In genomic region chr6:153108320-153108719, GRCh38 we compare ENCODE assay signal across 11 cellular contexts. TPM values are rescaled to one million over a fixed set of nuclear protein-coding genes. Genes with fewer than 3 reads are reported as not detected.
DNase-seq lines count a peak whose midpoint lies in the region; ATAC-seq and TF ChIP-seq lines count a peak whose summit lies in the region.
"Had no signal": no experiment of that assay in that cellular context is flagged by ENCODE, and none has a peak within 500 bp of the region (broad histone marks: within the 10 kb centered on the region; RNA-seq: fewer than 3 reads in every experiment).

No MANE protein-coding gene starts in this region.

- TF ChIP-seq RAD21 in HCT116 (IDR thresholded peaks at IDR 0.05; ENCODE audit: low read depth): peak; percentile 55

- H3K9me2 ChIP-seq in HCT116 (ENCODE audit: insufficient read depth): no peaks in the 10 kb centered on the region

- no peak for TF ChIP-seq POLR2A in HCT116 (IDR thresholded peaks at IDR 0.05; ENCODE audit: borderline replicate concordance, extremely low read depth, insufficient read depth, insufficient read length)

- H3K4me3 Mint-ChIP-seq in endothelial cell (ENCODE audit: unreplicated experiment): no peak overlapping the region

- H3K9me3 ChIP-seq in HCT116 (ENCODE audit: control insufficient read depth in 1 of 2, insufficient read depth in 1 of 2, low read depth in 1 of 2, low read length in 2 of 2): no peaks in the 10 kb centered on the region
- H3K9me3 ChIP-seq in ascending aorta: peaks cover 0 to 7% of the 10 kb centered on the region in 2 donors
- H3K9me3 ChIP-seq: colonic mucosa had no signal

- H3K4me2 ChIP-seq in HCT116 (ENCODE audit: low read length): no peak overlapping the region

- H3K27ac Mint-ChIP-seq in endothelial cell (ENCODE audit: unreplicated experiment): no peak overlapping the region

- no TSS peak for BruUV-seq in HCT116 (replicated peaks; lab: Mats Ljungman, UMichigan)

- H3K9ac ChIP-seq in HCT116 (ENCODE audit: low read length): no peak overlapping the region

- H3K27me3 ChIP-seq in HCT116 (ENCODE audit: insufficient read depth, low read length) (no peaks in the 10 kb centered on the region), ascending aorta (no peaks in the 10 kb centered on the region)
- H3K27me3 ChIP-seq: colonic mucosa had no signal

- intact Hi-C loops in HCT116 (cut with micrococcal nuclease) (no loop called here), ascending aorta (cut with DNase I) (loop anchor here (1.0 to 2.0 kb wide), 3 partner anchors 22 to 76 kb away; partner anchors contain the start of gene RGS17)

- ATAC-seq in HCT116 (no peak), HG03159 (IDR thresholded peaks at IDR 0.05; ENCODE audit: unreplicated experiment) (no peak), GM19463 (IDR thresholded peaks at IDR 0.05; ENCODE audit: unreplicated experiment) (no peak)

- POLR2A ChIA-PET in HCT116 (lab: Charles Lee): no interaction called here

- in situ Hi-C loops in KBM-7 (cut with MboI; ENCODE audit: low pct_unique_long_range_greater_than_20kb, low sequenced_read_pairs): no loop called here

- H3K36me3 ChIP-seq in HCT116 (ENCODE audit: control insufficient read depth in 1 of 2, insufficient read depth in 2 of 2, low read length in 2 of 2) (no peaks in the 10 kb centered on the region), ascending aorta (no peaks in the 10 kb centered on the region)
- H3K36me3 ChIP-seq: colonic mucosa had no signal

- H3K4me3 ChIP-seq in HCT116 (replicated peaks in 1 of 2; ENCODE audit: low read depth in 1 of 2, low read length in 2 of 2) (no peak overlapping the region), ascending aorta (no peak overlapping the region)
- H3K4me3 ChIP-seq: colonic mucosa had no signal

- DNase-seq in AG08396 (ENCODE audit: low spot score) (peak; percentile 22), HCT116 (ENCODE audit: low read depth, low spot score) (no peak), ascending aorta (ENCODE audit: low spot score in 2 of 2) (no peak), iPS-NIHi7 (ENCODE audit: extremely low spot score) (peak; percentile 38), endothelial cell (ENCODE audit: low spot score) (no peak), KBM-7 (no peak)
- DNase-seq: colonic mucosa; NCI-H2171 treated with DMSO at 0.1 percent for 48 hours; stimulated activated CD4-positive, alpha-beta T cell treated with anti-CD3 and anti-CD28 coated beads, Interleukin-4, amount 100 ng/mL, for 24 hours had no signal

- H3K36me3 Mint-ChIP-seq in endothelial cell (ENCODE audit: low read depth, unreplicated experiment): peaks cover 10% of the 10 kb centered on the region

- no peaks in the 10 kb centered on the region for H3K79me2 ChIP-seq in HCT116 (ENCODE audit: insufficient read depth, low read length)

- H3K4me1 ChIP-seq in HCT116 (ENCODE audit: control insufficient read depth in 1 of 2, insufficient read depth in 2 of 2, low read length in 2 of 2) (no peaks in the 10 kb centered on the region), ascending aorta (peaks cover 0 to 18% of the 10 kb centered on the region in 2 donors)
- H3K4me1 ChIP-seq: colonic mucosa had no signal

- peak; percentile 23 to 36 (median 24); a peak in 4 of 6 replicates for TF ChIP-seq CTCF in HCT116 (IDR thresholded peaks at IDR 0.05 in 2 of 3, conservative IDR thresholded peaks at IDR 0.05 in 1 of 3; ENCODE audit: borderline replicate concordance in 1 of 3, insufficient read depth in 1 of 3, low read depth in 2 of 3, low read length in 2 of 3)
- TF ChIP-seq CTCF in ascending aorta (IDR thresholded peaks at IDR 0.05): peak; percentile 10 to 68 (median 46)
- no peak for TF ChIP-seq CTCF in endothelial cell (IDR thresholded peaks at IDR 0.05; ENCODE audit: unreplicated experiment)

- no peak overlapping the region for H2AFZ ChIP-seq in HCT116 (ENCODE audit: low read depth, low read length, poor library complexity, severe bottlenecking)

- H4K20me1 ChIP-seq in HCT116 (ENCODE audit: insufficient read depth): no peaks in the 10 kb centered on the region

- RAD21 ChIA-PET in HCT116 (lab: Charles Lee; ENCODE audit: low non-redundant PET in 1 of 2, low total read pairs in 2 of 2, uncharacterized antibody in 2 of 2, unreplicated experiment in 2 of 2): interaction anchor here in 1 of 2 experiments (0.7 kb wide), 1 partner anchor 79 kb away, joined by 3 read pairs; no protein-coding TSS in a partner anchor

- CTCF ChIA-PET in HCT116 (lab: Charles Lee): interaction anchor here (1.0 kb wide), 2 partner anchors 13 to 76 kb away, joined by 4 read pairs; no protein-coding TSS in a partner anchor

- H3K27ac ChIP-seq in HCT116 (ENCODE audit: low read depth, low read length): no peak overlapping the region
- no peak overlapping the region for H3K27ac ChIP-seq in ascending aorta
- H3K27ac ChIP-seq: colonic mucosa had no signal

- H3K27me3 Mint-ChIP-seq in endothelial cell (ENCODE audit: unreplicated experiment): peaks cover 5% of the 10 kb centered on the region

- H3K9me3 Mint-ChIP-seq in endothelial cell (ENCODE audit: unreplicated experiment): no peaks in the 10 kb centered on the region

- peaks cover 25% of the 10 kb centered on the region for H3K4me1 Mint-ChIP-seq in endothelial cell (ENCODE audit: unreplicated experiment)

TF ChIP-seq in HCT116, 20 proteins besides CTCF, POLR2A, EP300 and RAD21:
- TF ChIP-seq ATF3 (IDR thresholded peaks at IDR 0.05): no peak
- TF ChIP-seq TCF7L2 (IDR thresholded peaks at IDR 0.05; ENCODE audit: borderline replicate concordance, extremely low read depth, insufficient read depth, insufficient read length): no peak
- no peak for TF ChIP-seq POLR2AphosphoS5 (IDR thresholded peaks at IDR 0.05; ENCODE audit: low read depth, low read length)
- TF ChIP-seq ZNF274 (IDR thresholded peaks at IDR 0.05; ENCODE audit: low read depth, low read length): no peak
- no peak for TF ChIP-seq CEBPB (IDR thresholded peaks at IDR 0.05; ENCODE audit: low read depth)
- TF ChIP-seq ZBTB33 (IDR thresholded peaks at IDR 0.05; ENCODE audit: extremely low read depth, insufficient replicate concordance, low read length): no peak
- TF ChIP-seq SIN3A (IDR thresholded peaks at IDR 0.05; ENCODE audit: low read depth): no peak

RNA-seq across cellular contexts. Expression of gene RGS17, which starts 22.8 kb away (rescaled TPM):
- total RNA-seq in HCT116 (2021; ENCODE audit: unreplicated experiment): 3.9 TPM
- 0.89 and 1.2 TPM in 2 replicates for polyA plus RNA-seq in HCT116 (2012)
- total RNA-seq in ascending aorta: not detected
- total RNA-seq in endothelial cell (ENCODE audit: unreplicated experiment): 12.0 TPM

Comparison
In these comparisons a context has a peak if more than half of its experiments do, and no peak if none do; other contexts are left out.
1. DNase-seq: peak in AG08396 (single experiment) and iPS-NIHi7 (single experiment); none in HCT116 (single experiment), ascending aorta (0 of 2), endothelial cell (single experiment) and KBM-7 (single experiment).